In genomic region chr5:141523991-141524390, GRCh38 we compare ENCODE assay signal across 10 cellular contexts. TPM values are rescaled to one million over a fixed set of nuclear protein-coding genes. Genes with fewer than 3 reads are reported as not detected.
DNase-seq lines count a peak whose midpoint lies in the region; TF ChIP-seq lines count a peak whose summit lies in the region.
"Had no signal": no experiment of that assay in that cellular context is flagged by ENCODE, and none has a peak within 500 bp of the region (broad histone marks: within the 10 kb centered on the region; RNA-seq: fewer than 3 reads in every experiment).

No MANE protein-coding gene starts in this region.

- peak overlapping the region; percentile 69 to 93 for H2BK12ac ChIP-seq in mesenchymal stem cell (ENCODE audit: low read length in 2 of 2)

- H3K36me3 ChIP-seq in OCI-LY7 (ENCODE audit: insufficient read depth, low read length) (peaks cover 96% of the 10 kb centered on the region), mesenchymal stem cell (ENCODE audit: control insufficient read depth in 1 of 2, insufficient read depth in 2 of 2, low read depth in 1 of 2, low read length in 2 of 2) (peaks cover 13 to 44% of the 10 kb centered on the region in 2 experiments), suprapubic skin (peaks cover 39% of the 10 kb centered on the region)

- peak overlapping the region; percentile 61 to 72 for H3K18ac ChIP-seq in mesenchymal stem cell (ENCODE audit: low read depth in 1 of 2, low read length in 2 of 2)

- peaks cover 31% of the 10 kb centered on the region; the same call in 1 of the 2 replicates for H3K79me2 ChIP-seq in OCI-LY7 (ENCODE audit: insufficient read depth, low read depth, low read length)

- no peaks in the 10 kb centered on the region for H4K20me1 ChIP-seq in OCI-LY7 (ENCODE audit: insufficient read depth, low read length)

- H2BK5ac ChIP-seq in mesenchymal stem cell (ENCODE audit: low read depth, low read length, poor library complexity, severe bottlenecking), result no peak overlapping the region

- H3K79me1 ChIP-seq in mesenchymal stem cell (replicated peaks; ENCODE audit: low read length, poor library complexity, severe bottlenecking), result peaks cover 14% of the 10 kb centered on the region

- CTCF ChIA-PET in OCI-LY7 (lab: Charles Lee; ENCODE audit: unreplicated experiment), result interaction anchor here (0.7 to 11.2 kb wide), 4 partner anchors 13 to 103 kb away, joined by 3 to 138 read pairs (median 5); partner anchors contain the start of gene PCDHGA11

- H3K4me2 ChIP-seq in OCI-LY7 (ENCODE audit: low read length) (peak overlapping the region; percentile 70), mesenchymal stem cell (ENCODE audit: low read length, poor library complexity, severe bottlenecking) (no peak overlapping the region)

- no peaks in the 10 kb centered on the region for H3K9me2 ChIP-seq in OCI-LY7 (ENCODE audit: insufficient read depth, low read length)

- TF ChIP-seq POLR2A in suprapubic skin (IDR thresholded peaks at IDR 0.05), result no peak

- H3K23ac ChIP-seq in mesenchymal stem cell (ENCODE audit: low read length in 2 of 2), result no peak overlapping the region

- H3K14ac ChIP-seq in mesenchymal stem cell (ENCODE audit: low read length in 2 of 2), result peak overlapping the region in 1 of 2 experiments; percentile 44

- H3K4me3 ChIP-seq in OCI-LY7 (ENCODE audit: low read depth, low read length, poor library complexity, severe bottlenecking), result no peak overlapping the region
- peak overlapping the region in 1 of 2 experiments; percentile 65 for H3K4me3 ChIP-seq in mesenchymal stem cell (ENCODE audit: insufficient read depth in 1 of 2, low read depth in 1 of 2, low read length in 2 of 2)
- no peak overlapping the region for H3K4me3 ChIP-seq in suprapubic skin
- H3K4me3 ChIP-seq: body of pancreas had no signal

- 91% methylated on average over 8 of the region's 8 CpGs for WGBS in mesenchymal stem cell
- WGBS in suprapubic skin, result 84% methylated on average over 8 of the region's 8 CpGs

- peak overlapping the region; percentile 98 for H3K27ac ChIP-seq in OCI-LY7 (ENCODE audit: low read depth, low read length, poor library complexity, severe bottlenecking)
- H3K27ac ChIP-seq in caudate nucleus (ENCODE audit: low read depth, low read length), result peak overlapping the region; percentile 61
- peak overlapping the region; percentile 33 for H3K27ac ChIP-seq in mesenchymal stem cell (ENCODE audit: low read length, poor library complexity, severe bottlenecking)
- H3K27ac ChIP-seq in suprapubic skin, result peak overlapping the region; percentile 69
- H3K27ac ChIP-seq: body of pancreas had no signal

- no TSS peak for BruUV-seq in OCI-LY7 (replicated peaks; lab: Mats Ljungman, UMichigan)

- no peak overlapping the region for H2BK15ac ChIP-seq in mesenchymal stem cell (ENCODE audit: low read depth, poor library complexity, severe bottlenecking)

- H3K4me1 ChIP-seq in OCI-LY7 (ENCODE audit: insufficient read depth, low read length, poor library complexity, severe bottlenecking) (peaks cover 79% of the 10 kb centered on the region), mesenchymal stem cell (ENCODE audit: control insufficient read depth, insufficient read depth, low read depth, low read length) (peaks cover 16% of the 10 kb centered on the region), suprapubic skin (peaks cover 75% of the 10 kb centered on the region)

- POLR2A ChIA-PET in OCI-LY7 (lab: Charles Lee), result interaction anchor here (1.1 to 13.7 kb wide), 4 partner anchors 12 to 111 kb away, joined by 3 to 328 read pairs (median 12); partner anchors contain the start of genes PCDHGA10 and PCDHGC3

- TF ChIP-seq EP300 in suprapubic skin (IDR thresholded peaks at IDR 0.05), result no peak

- H2AK5ac ChIP-seq in mesenchymal stem cell (ENCODE audit: low read length, severe bottlenecking), result peak overlapping the region; percentile 15

- H3K9me3 ChIP-seq in OCI-LY7 (ENCODE audit: low read length) (no peaks in the 10 kb centered on the region), mesenchymal stem cell (ENCODE audit: control insufficient read depth, low read length) (no peaks in the 10 kb centered on the region), suprapubic skin (no peaks in the 10 kb centered on the region)
- H3K9me3 ChIP-seq: body of pancreas had no signal

- no peak overlapping the region for H2BK120ac ChIP-seq in mesenchymal stem cell (ENCODE audit: low read depth, low read length)

- DNase-seq in OCI-LY7 (ENCODE audit: low spot score), result no peak
- peak in 1 of 61 donors; percentile 40 for DNase-seq in caudate nucleus (lab: John Stamatoyannopoulos, UW)
- DNase-seq in mesenchymal stem cell, result no peak
- DNase-seq in suprapubic skin (ENCODE audit: low spot score in 2 of 2), result no peak
- DNase-seq in stimulated activated naive CD4-positive, alpha-beta T cell (lab: John Stamatoyannopoulos, UW), result no peak
- no peak for DNase-seq in amniotic stem cell (lab: John Stamatoyannopoulos, UW)
- no peak for DNase-seq in T-helper 1 cell
- no peak for DNase-seq in GM03348 (ENCODE audit: low spot score)

- no peak for TF ChIP-seq CTCF in OCI-LY7 (conservative IDR thresholded peaks at IDR 0.05; ENCODE audit: low read length)
- TF ChIP-seq CTCF in suprapubic skin (IDR thresholded peaks at IDR 0.05), result no peak

- H3K27me3 ChIP-seq in mesenchymal stem cell (ENCODE audit: control insufficient read depth in 1 of 2, insufficient read depth in 1 of 2, low read length in 2 of 2) (no peaks in the 10 kb centered on the region), suprapubic skin (no peaks in the 10 kb centered on the region)
- H3K27me3 ChIP-seq: body of pancreas had no signal

- no peak overlapping the region for H4K8ac ChIP-seq in mesenchymal stem cell (ENCODE audit: low read length)

- peak overlapping the region; percentile 6 for H4K91ac ChIP-seq in mesenchymal stem cell (ENCODE audit: low read length)

- H3K4ac ChIP-seq in mesenchymal stem cell (ENCODE audit: low read depth in 1 of 2, low read length in 2 of 2), result peak overlapping the region; percentile 66 to 90

- intact Hi-C loops in OCI-LY7 (cut with micrococcal nuclease; ENCODE audit: unreplicated experiment), result loop anchor here (1.0 kb wide), 1 partner anchor 49 kb away; the partner anchor contains the start of gene PCDHGC3

- H3K9ac ChIP-seq in mesenchymal stem cell (ENCODE audit: low read length), result peak overlapping the region; percentile 85

- no peak overlapping the region for H2AFZ ChIP-seq in OCI-LY7 (ENCODE audit: low read length)
- no peak overlapping the region for H2AFZ ChIP-seq in mesenchymal stem cell (ENCODE audit: low read depth, low read length)

RNA-seq across cellular contexts. Expression of gene PCDHGC5, which starts 35.1 kb away (rescaled TPM):
- 3.0 and 4.4 TPM in 2 replicates for total RNA-seq in OCI-LY7 (2014; rRNA removed; shearing (Covaris generic))
- total RNA-seq in OCI-LY7 (2022), result 5.0 and 5.4 TPM in 2 replicates
- 0.26 TPM for polyA plus RNA-seq in mesenchymal stem cell (2013, experiment 1 of 2)
- 0.27 TPM for polyA plus RNA-seq in mesenchymal stem cell (2013, experiment 2 of 2)
- total RNA-seq in suprapubic skin, result 10 to 100 TPM in 1 of 4 donors, 1 to 10 TPM in 3; 1.6 to 10.5 (median 3.2) TPM
- polyA plus RNA-seq: immature natural killer cell had no signal

RNA-seq across cellular contexts. Expression of gene PCDHGC4, which starts 39.2 kb away (rescaled TPM):
- total RNA-seq in OCI-LY7 (2014; rRNA removed; shearing (Covaris generic)), result 6.3 and 8.4 TPM in 2 replicates
- total RNA-seq in OCI-LY7 (2022), result 6.4 and 7.0 TPM in 2 replicates
- polyA plus RNA-seq in mesenchymal stem cell (2013, experiment 1 of 2), result 0.19 TPM
- polyA plus RNA-seq in mesenchymal stem cell (2013, experiment 2 of 2), result 0.15 TPM
- 10 to 100 TPM in 3 of 4 donors, 1 to 10 TPM in 1; 2.7 to 30.6 (median 15.0) TPM for total RNA-seq in suprapubic skin
- polyA plus RNA-seq: immature natural killer cell had no signal

RNA-seq across cellular contexts. Expression of gene PCDHGC3, which starts 48.2 kb away (rescaled TPM):
- 20.4 and 27.2 TPM in 2 replicates for total RNA-seq in OCI-LY7 (2014; rRNA removed; shearing (Covaris generic))
- total RNA-seq in OCI-LY7 (2022) (59.7 and 60.0 TPM in 2 replicates), suprapubic skin (10 to 100 TPM; 30.0 to 73.4 (median 60.4) TPM)
- 115 TPM for polyA plus RNA-seq in mesenchymal stem cell (2013, experiment 1 of 2)
- polyA plus RNA-seq in mesenchymal stem cell (2013, experiment 2 of 2), result 114 TPM

Comparison
In these comparisons a context has a peak if more than half of its experiments do, and no peak if none do; other contexts are left out.
1. H3K27ac ChIP-seq: peak in every context shown above with its lines; median percentile 98 in OCI-LY7; 69 in suprapubic skin; 61 in caudate nucleus; 33 in mesenchymal stem cell.